Comparison of ENCODE assay signal across 7 cellular contexts in genomic region chr19:54495284-54495683, GRCh38. TPM values are rescaled to one million over a fixed set of nuclear protein-coding genes. Genes with fewer than 3 reads are reported as not detected.
"Had no signal": no experiment of that assay in that cellular context is flagged by ENCODE, and none has a peak within 500 bp of the region (broad histone marks: within the 10 kb centered on the region; RNA-seq: fewer than 3 reads in every experiment).

No MANE protein-coding gene starts in this region.

RNA-seq across cellular contexts. Expression of gene LAIR2, which starts 7.3 kb away (rescaled TPM):
- total RNA-seq: GM23248, H4, H7, HFFc6, HT1080, IMR-90, K562 had no signal
- polyA plus RNA-seq: GM23248, IMR-90, K562 had no signal
